Comparison of ENCODE assay signal across 10 cellular contexts in genomic region chr14:73426877-73427276, GRCh38. TPM values are rescaled to one million over a fixed set of nuclear protein-coding genes. Genes with fewer than 3 reads are reported as not detected.
DNase-seq lines count a peak whose midpoint lies in the region; ATAC-seq and TF ChIP-seq lines count a peak whose summit lies in the region.
"Had no signal": no experiment of that assay in that cellular context is flagged by ENCODE, and none has a peak within 500 bp of the region (broad histone marks: within the 10 kb centered on the region; RNA-seq: fewer than 3 reads in every experiment).

No MANE protein-coding gene starts in this region.

- no peaks in the 10 kb centered on the region for H3F3A ChIP-seq in MM.1S (ENCODE audit: insufficient read depth, low read length)

- ATAC-seq in T-cell (replicated peaks in 1 of 4): no peak

- peak overlapping the region; percentile 64 to 87 (median 80) for H3K27ac Mint-ChIP-seq in CD14-positive monocyte
- no peak overlapping the region for H3K27ac Mint-ChIP-seq in T-cell

- no peak overlapping the region for H3K9ac ChIP-seq in MM.1S (ENCODE audit: low read length)

- H3K4me2 ChIP-seq in osteoblast (ENCODE audit: insufficient read depth, low read length): no peak overlapping the region
- H3K4me2 ChIP-seq in MM.1S (ENCODE audit: low read depth, low read length): no peak overlapping the region

- POLR2A ChIA-PET in T-cell (lab: Charles Lee): no interaction called here

- no peaks in the 10 kb centered on the region for H3K27me3 Mint-ChIP-seq in CD14-positive monocyte (ENCODE audit: low read depth in 3 of 3)
- no peaks in the 10 kb centered on the region for H3K27me3 Mint-ChIP-seq in T-cell

- no peaks in the 10 kb centered on the region for H3K9me3 Mint-ChIP-seq in CD14-positive monocyte
- no peaks in the 10 kb centered on the region for H3K9me3 Mint-ChIP-seq in T-cell

- H3K36me3 ChIP-seq in SJSA1 (no peaks in the 10 kb centered on the region), osteoblast (ENCODE audit: insufficient read depth, low read length) (peaks cover 8% of the 10 kb centered on the region), MM.1S (replicated peaks; ENCODE audit: insufficient read depth, low read length) (no peaks in the 10 kb centered on the region)

- no peaks in the 10 kb centered on the region for H3K27me3 ChIP-seq in SJSA1 (replicated peaks)
- H3K27me3 ChIP-seq in osteoblast (ENCODE audit: insufficient read depth, low read length): no peaks in the 10 kb centered on the region
- H3K27me3 ChIP-seq in MM.1S (replicated peaks; ENCODE audit: insufficient read depth, low read length): no peaks in the 10 kb centered on the region

- no peaks in the 10 kb centered on the region for H3K9me3 ChIP-seq in SJSA1 (replicated peaks)
- H3K9me3 ChIP-seq in osteoblast (ENCODE audit: low read depth, low read length): no peaks in the 10 kb centered on the region
- no peaks in the 10 kb centered on the region for H3K9me3 ChIP-seq in MM.1S (replicated peaks; ENCODE audit: insufficient read depth, low read length)

- intact Hi-C loops in CD14-positive monocyte (cut with micrococcal nuclease): no loop called here

- H3K4me1 ChIP-seq in SJSA1 (replicated peaks) (peaks cover 31% of the 10 kb centered on the region), osteoblast (ENCODE audit: insufficient read depth, low read length) (peaks cover 30% of the 10 kb centered on the region), MM.1S (ENCODE audit: low read length) (no peaks in the 10 kb centered on the region)

- H3K36me3 Mint-ChIP-seq in CD14-positive monocyte: peaks cover 22 to 49% of the 10 kb centered on the region in 2 donors
- H3K36me3 Mint-ChIP-seq in T-cell: peaks cover 10% of the 10 kb centered on the region

- H2AFZ ChIP-seq in osteoblast (ENCODE audit: low read length) (no peak overlapping the region), MM.1S (ENCODE audit: low read length) (no peak overlapping the region)

- no peak overlapping the region for H3K4me3 Mint-ChIP-seq in CD14-positive monocyte
- H3K4me3 Mint-ChIP-seq in T-cell: no peak overlapping the region

- DNase-seq in CD14-positive monocyte (ENCODE audit: low spot score) (no peak), SJSA1 (ENCODE audit: low read depth in 1 of 2, low spot score in 2 of 2) (peak; percentile 83 to 87), fibroblast of peridontal ligament (ENCODE audit: extremely low read depth) (peak; percentile 23), osteoblast (ENCODE audit: insufficient read length, low spot score, missing footprints) (peak; percentile 31), MM.1S (no peak), Kasumi-1 (lab: John Stamatoyannopoulos, UW) (no peak), cerebellar cortex (ENCODE audit: low spot score) (no peak), T-cell (no peak)
- DNase-seq: SW 1271 had no signal

- no peaks in the 10 kb centered on the region for H3K9me2 ChIP-seq in MM.1S (replicated peaks; ENCODE audit: insufficient read depth, low read length)

- H4K20me1 ChIP-seq in osteoblast (ENCODE audit: insufficient read depth, low read length) (peaks cover 52% of the 10 kb centered on the region), MM.1S (ENCODE audit: insufficient read depth, low read length) (no peaks in the 10 kb centered on the region)

- H3K4me3 ChIP-seq in SJSA1 (no peak overlapping the region), osteoblast (ENCODE audit: insufficient read depth, low read length) (no peak overlapping the region), MM.1S (ENCODE audit: low read length) (no peak overlapping the region)

- H3K4me1 Mint-ChIP-seq in CD14-positive monocyte (peaks cover 53% of the 10 kb centered on the region), T-cell (peaks cover 32 to 36% (median 34%) of the 10 kb centered on the region in 3 donors)

- TF ChIP-seq CTCF in CD14-positive monocyte (IDR thresholded peaks at IDR 0.05) (no peak), osteoblast (IDR thresholded peaks at IDR 0.05; ENCODE audit: extremely low read depth, low read depth, low read length) (no peak), MM.1S (IDR thresholded peaks at IDR 0.05; ENCODE audit: low read length) (no peak)

- peak overlapping the region; percentile 65 for H3K27ac ChIP-seq in SJSA1
- peak overlapping the region; percentile 9 for H3K27ac ChIP-seq in osteoblast (ENCODE audit: low read depth, low read length)
- no peak overlapping the region for H3K27ac ChIP-seq in MM.1S (ENCODE audit: low read length)
- H3K27ac ChIP-seq: C4-2B had no signal

- peaks cover 99% of the 10 kb centered on the region for H3K79me2 ChIP-seq in osteoblast (ENCODE audit: insufficient read depth, low read length)
- H3K79me2 ChIP-seq in MM.1S (ENCODE audit: low read length): no peaks in the 10 kb centered on the region

- CTCF ChIA-PET in T-cell (lab: Charles Lee): no interaction called here

RNA-seq across cellular contexts. Expression of gene NUMB, which starts 31.5 kb away (rescaled TPM):
- polyA plus RNA-seq in CD14-positive monocyte: 100 to 1,000 TPM in 1 of 2 donors, 10 to 100 TPM in 1; 83.4 to 126 TPM
- 11.1 and 11.4 TPM in 2 replicates for total RNA-seq in SJSA1 (2014; rRNA removed; shearing (Covaris generic))
- total RNA-seq in osteoblast (52.5 and 55.7 TPM in 2 replicates), T-cell (10 to 100 TPM; 45.1 to 52.6 (median 49.1) TPM)

Comparison
In these comparisons a context has a peak if more than half of its experiments do, and no peak if none do; other contexts are left out.
1. DNase-seq: peak in SJSA1 (2 of 2), fibroblast of peridontal ligament (single experiment) and osteoblast (single experiment); none in CD14-positive monocyte (single experiment), MM.1S (single experiment), Kasumi-1 (0 of 2), cerebellar cortex (single experiment) and T-cell (0 of 34).
2. H3K27ac Mint-ChIP-seq: peak in CD14-positive monocyte (7 of 7); none in T-cell (0 of 2).